In the genomic region with DNA sequence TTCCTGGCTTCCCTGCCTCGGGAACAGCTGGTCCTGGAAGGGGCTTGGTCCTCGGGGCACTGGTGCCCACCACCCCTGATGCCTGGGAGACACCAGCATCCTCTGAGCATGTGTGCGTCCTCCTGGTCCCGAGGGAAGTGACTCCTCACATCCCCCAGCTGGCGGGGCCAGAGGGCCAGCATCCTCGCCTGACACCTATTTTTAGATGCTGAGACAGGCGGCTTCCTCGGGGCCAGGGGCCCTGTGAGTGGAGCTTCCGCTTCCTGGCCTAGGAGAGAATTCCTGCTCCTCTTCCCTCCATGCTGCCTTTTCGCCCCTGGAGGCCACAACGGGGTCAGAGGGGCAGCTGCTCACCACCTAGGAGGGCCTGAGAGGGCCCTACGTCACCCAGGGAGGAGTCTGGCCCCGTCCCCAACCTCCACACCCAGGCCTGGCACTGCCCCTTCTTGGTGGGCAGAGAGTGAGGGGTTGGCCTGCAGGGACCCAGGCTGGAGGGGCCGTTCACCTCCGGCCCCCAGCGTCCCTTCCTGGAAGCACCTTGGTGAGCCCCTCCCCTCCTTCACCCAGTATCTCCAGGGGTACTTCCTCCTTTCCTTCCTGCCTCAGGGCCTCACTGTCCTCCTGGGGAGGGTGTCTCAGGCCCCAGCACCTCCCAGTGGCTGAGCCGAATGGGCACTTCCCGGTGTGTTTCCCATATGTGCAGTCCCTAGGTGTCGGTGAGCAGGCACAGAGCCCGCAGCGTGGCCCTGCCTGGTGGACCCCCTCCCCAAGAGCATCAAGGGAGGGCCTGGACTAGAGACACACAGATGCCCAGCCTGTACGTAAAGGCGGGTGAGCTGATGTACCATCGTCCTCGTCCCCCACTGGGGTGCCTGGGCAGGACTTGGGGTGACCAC, we compare ENCODE assay signal across 9 cellular contexts. TPM values are rescaled to one million over a fixed set of nuclear protein-coding genes. Genes with fewer than 3 reads are reported as not detected.
A peak's percentile ranks its signal among the peaks of the same experiment; 100 is the strongest.
DNase-seq lines count a peak whose midpoint lies in the region; ATAC-seq, FAIRE-seq and TF ChIP-seq lines count a peak whose summit lies in the region.
"Had no signal": no experiment of that assay in that cellular context is flagged by ENCODE, and none has a peak within 500 bp of the region (broad histone marks: within the 10 kb centered on the region; RNA-seq: fewer than 3 reads in every experiment).

No MANE protein-coding gene starts in this region.

- H3K9me3 Mint-ChIP-seq in naive B cell = peaks cover 0 to 1% (median 0%) of the 10 kb centered on the region in 7 donors

- H4K8ac ChIP-seq in H1 (ENCODE audit: extremely low read depth, insufficient read depth, low read length) = no peak overlapping the region; the same call in 1 of the 2 replicates

- H2AK5ac ChIP-seq in H1 (ENCODE audit: low read depth, low read length) = no peak overlapping the region

- peak overlapping the region; percentile 66; the same call in 1 of the 2 replicates for H2BK5ac ChIP-seq in H1 (ENCODE audit: low read depth, low read length)

- H3K4ac ChIP-seq in H1 (replicated peaks; ENCODE audit: insufficient read length, low read depth, low read length) = no peak overlapping the region

- no peak overlapping the region for H4K5ac ChIP-seq in H1 (ENCODE audit: insufficient read length, low read depth, low read length)

- no peak overlapping the region for H3K14ac ChIP-seq in H1 (ENCODE audit: insufficient read length)

- CTCF ChIA-PET in H1 (lab: Charles Lee; ENCODE audit: partially characterized antibody) = interaction anchor here (0.8 to 7.5 kb wide), 9 partner anchors 10 to 559 kb away, joined by 3 to 43 read pairs (median 3); partner anchors contain the start of gene TSSC4

- no peak overlapping the region for H2AFZ ChIP-seq in H1 (ENCODE audit: low read length)

- H3K4me1 ChIP-seq in H1 (replicated peaks in 1 of 4; ENCODE audit: control insufficient read depth in 3 of 4, insufficient read depth in 4 of 4, low read length in 3 of 4) = peaks cover 0 to 14% (median 4%) of the 10 kb centered on the region in 4 experiments; a peak in 5 of 7 replicates

- H3K4me2 ChIP-seq in H1 (ENCODE audit: insufficient read depth in 1 of 2, low read depth in 2 of 2, low read length in 2 of 2) = no peak overlapping the region

- no peak overlapping the region for H3K27ac ChIP-seq in H1 (ENCODE audit: low read depth, low read length)

- POLR2A ChIA-PET in H1 (lab: Charles Lee; ENCODE audit: partially characterized antibody) = interaction anchor here (0.6 to 1.7 kb wide), 6 partner anchors 9 to 45 kb away, joined by 3 to 7 read pairs (median 4); partner anchors contain the start of gene TSSC4

- TF ChIP-seq EP300 in H1 (IDR thresholded peaks at IDR 0.05; ENCODE audit: borderline replicate concordance in 1 of 2, low read depth in 2 of 2, low read length in 2 of 2) = no peak

- no peak for FAIRE-seq in H1 (lab: Jason Lieb, UNC)
- FAIRE-seq: RCC 7860 had no signal

- 0 out of 8 replicates have a peak, but pooled peaks cover 0 to 4% (median 0%) of the 10 kb centered on the region in 4 experiments for H3K36me3 ChIP-seq in H1 (ENCODE audit: control insufficient read depth in 2 of 4, insufficient read depth in 4 of 4, low read length in 3 of 4)

- H3K9ac ChIP-seq in H1 (replicated peaks in 1 of 4; ENCODE audit: extremely low read depth in 1 of 4, low read depth in 3 of 4, low read length in 3 of 4) = no peak overlapping the region

- H3K9me3 ChIP-seq in H1 (ENCODE audit: insufficient read depth in 2 of 2, low read depth in 1 of 2, low read length in 1 of 2) = no peaks in the 10 kb centered on the region

- H3K27me3 Mint-ChIP-seq in naive B cell = no peaks in the 10 kb centered on the region

- 88% methylated on average over 23 of the region's 25 CpGs; no CpG with 5 or more reads in 1 of the 2 experiments for WGBS in H1 (ENCODE audit: extremely low coverage in 1 of 2, insufficient coverage in 1 of 2, insufficient read length in 1 of 2, insufficient replicate concordance in 2 of 2, low coverage in 1 of 2, low lambda C conversion rate in 2 of 2, missing lambda C conversion rate in 1 of 2), 2 experiments

- no peak overlapping the region for H2BK15ac ChIP-seq in H1 (ENCODE audit: low read length)

- TF ChIP-seq RAD21 in H1 (IDR thresholded peaks at IDR 0.05 in 1 of 2, conservative IDR thresholded peaks at IDR 0.05 in 1 of 2; ENCODE audit: low read depth in 2 of 2, low read length in 2 of 2) = 0 out of 4 replicates have a peak, but pooled peaks of 1 of the 2 experiments have one; percentile 3

- no peak overlapping the region for H3K18ac ChIP-seq in H1 (ENCODE audit: extremely low read depth, low read length)

- no peak overlapping the region for H3K56ac ChIP-seq in H1 (replicated peaks; ENCODE audit: insufficient read length, low read depth, low read length)

- H3K4me3 Mint-ChIP-seq in naive B cell = peak overlapping the region; percentile 74 to 94 (median 84)

- peaks cover 31% of the 10 kb centered on the region for H3K79me1 ChIP-seq in H1 (ENCODE audit: low read depth, low read length)

- H3K4me3 ChIP-seq in H1 (ENCODE audit: extremely low read depth in 1 of 4, insufficient read depth in 2 of 4, low read depth in 3 of 4, low read length in 4 of 4) = no peak overlapping the region

- TF ChIP-seq POLR2A in H1 (IDR thresholded peaks at IDR 0.05; ENCODE audit: control extremely low read depth in 1 of 2, low read depth in 2 of 2, low read length in 2 of 2) = no peak

- no peak overlapping the region for H3K23ac ChIP-seq in H1 (ENCODE audit: insufficient read length)

- H3K36me3 Mint-ChIP-seq in naive B cell = no peaks in the 10 kb centered on the region

- H3K23me2 ChIP-seq in H1 (ENCODE audit: low read depth, low read length) = peaks cover 7% of the 10 kb centered on the region; the same call in 1 of the 2 replicates

- H3K79me2 ChIP-seq in H1 (ENCODE audit: control insufficient read depth in 1 of 2, insufficient read depth in 2 of 2, low read length in 2 of 2) = peaks cover 35 to 94% of the 10 kb centered on the region in 2 experiments; a peak in 3 of 4 replicates

- H2BK12ac ChIP-seq in H1 (ENCODE audit: low read depth, low read length) = no peak overlapping the region

- no peak for TF ChIP-seq CTCF in H1 (IDR thresholded peaks at IDR 0.05; ENCODE audit: control extremely low read depth in 1 of 3, insufficient read depth in 1 of 3, low read depth in 1 of 3, low read length in 3 of 3)

- peak overlapping the region; percentile 67 to 96 (median 88) for H3K27ac Mint-ChIP-seq in naive B cell

- H3K4me1 Mint-ChIP-seq in naive B cell = peaks cover 62 to 92% (median 91%) of the 10 kb centered on the region in 3 donors

- no peak overlapping the region for H2BK120ac ChIP-seq in H1 (replicated peaks; ENCODE audit: low read depth, low read length)

- H3K27me3 ChIP-seq in H1 (replicated peaks in 1 of 4; ENCODE audit: control insufficient read depth in 3 of 4, extremely low read depth in 1 of 4, insufficient read depth in 3 of 4, low read length in 3 of 4) = no peaks in the 10 kb centered on the region

- H4K20me1 ChIP-seq in H1 (replicated peaks in 1 of 2; ENCODE audit: control insufficient read depth in 1 of 2, insufficient read depth in 2 of 2, low read length in 2 of 2) = peaks cover 42 to 71% of the 10 kb centered on the region in 2 experiments

- H4K91ac ChIP-seq in H1 (replicated peaks; ENCODE audit: insufficient read length, low read length) = no peak overlapping the region

- H2BK20ac ChIP-seq in H1 (ENCODE audit: low read length) = no peak overlapping the region

- peak; percentile 71 for DNase-seq in AG08396 (ENCODE audit: low spot score)
- DNase-seq in LHCN-M2 (ENCODE audit: low read depth) = peak; percentile 91
- no peak for DNase-seq in H1 (ENCODE audit: low read depth in 1 of 2, low spot score in 2 of 2)
- no peak for DNase-seq in naive B cell
- no peak for DNase-seq in activated effector memory CD4-positive, alpha-beta T cell treated with anti-CD3 and anti-CD28 coated beads, Interleukin-2, amount 50 U/mL, for 16 hours
- DNase-seq in NCI-H226 = no peak
- DNase-seq in islet precursor cell = no peak

- ATAC-seq in naive B cell (ENCODE audit: low read depth in 2 of 2) = peak; percentile 15 to 16
- no peak for ATAC-seq in GM19455 (IDR thresholded peaks at IDR 0.05; ENCODE audit: unreplicated experiment)

TF ChIP-seq in H1, 55 proteins besides CTCF, POLR2A, EP300 and RAD21:
- no peak for TF ChIP-seq TAF7 (optimal IDR thresholded peaks at IDR 0.05; ENCODE audit: borderline replicate concordance, low read depth, low read length)
- TF ChIP-seq KDM5A (IDR thresholded peaks at IDR 0.05; ENCODE audit: low read length) = no peak

RNA-seq across cellular contexts. Expression of gene CD81, which starts 6.1 kb away (rescaled TPM):
- total RNA-seq in LHCN-M2 (2014; rRNA removed) = 265 and 305 TPM in 2 replicates
- polyA plus RNA-seq in LHCN-M2 (2012) = 692 TPM
- 238 and 240 TPM in 2 replicates for total RNA-seq in H1 (2021; fragmentation: NEBNext Ultra II Directional; extraction: Animal tissue kit (Norgen Biotek cat#: 25700))
- 309 and 386 TPM in 2 replicates for polyA plus RNA-seq in H1 (2011; rRNA removed)
- 189 TPM for polyA plus RNA-seq in H1 (2011; cell fraction: cytosol; rRNA removed)
- 205 TPM for polyA plus RNA-seq in H1 (2011; cell fraction: nucleus; rRNA removed)
- 237 to 356 TPM (median 324 TPM) in 4 replicates for polyA plus RNA-seq in H1 (2012, experiment 1 of 2)
- 408 TPM for polyA plus RNA-seq in H1 (2012, experiment 2 of 2)
- 299 TPM for polyA plus RNA-seq in H1 (2013, experiment 1 of 2)
- 331 TPM for polyA plus RNA-seq in H1 (2013, experiment 2 of 2)
- polyA minus RNA-seq in H1 (2011; rRNA and poly(A)+ RNA removed) = 242 and 320 TPM in 2 replicates
- 169 TPM for polyA minus RNA-seq in H1 (2011; cell fraction: cytosol; rRNA and poly(A)+ RNA removed)
- 74.6 TPM for polyA minus RNA-seq in H1 (2011; cell fraction: nucleus; rRNA and poly(A)+ RNA removed)
- polyA plus RNA-seq in naive B cell (ENCODE audit: low read depth in 6 of 6) = 100 to 1,000 TPM; 110 to 279 (median 240) TPM

RNA-seq across cellular contexts. Expression of gene TSSC4, which starts 17.4 kb away (rescaled TPM):
- 51.6 and 61.5 TPM in 2 replicates for total RNA-seq in LHCN-M2 (2014; rRNA removed)
- 48.9 TPM for polyA plus RNA-seq in LHCN-M2 (2012)
- 39.3 and 44.3 TPM in 2 replicates for total RNA-seq in H1 (2021; fragmentation: NEBNext Ultra II Directional; extraction: Animal tissue kit (Norgen Biotek cat#: 25700))
- polyA plus RNA-seq in H1 (2011; rRNA removed) = 34.0 and 49.6 TPM in 2 replicates
- 36.2 TPM for polyA plus RNA-seq in H1 (2011; cell fraction: cytosol; rRNA removed)
- polyA plus RNA-seq in H1 (2011; cell fraction: nucleus; rRNA removed) = 40.4 TPM
- polyA plus RNA-seq in H1 (2012, experiment 1 of 2) = 25.9 to 42.8 TPM (median 40.6 TPM) in 4 replicates
- polyA plus RNA-seq in H1 (2012, experiment 2 of 2) = 24.6 TPM
- polyA plus RNA-seq in H1 (2013, experiment 1 of 2) = 53.6 TPM
- 49.6 TPM for polyA plus RNA-seq in H1 (2013, experiment 2 of 2)
- polyA minus RNA-seq in H1 (2011; rRNA and poly(A)+ RNA removed) = 16.0 and 16.2 TPM in 2 replicates
- polyA minus RNA-seq in H1 (2011; cell fraction: cytosol; rRNA and poly(A)+ RNA removed) = 19.6 TPM
- 38.7 TPM for polyA minus RNA-seq in H1 (2011; cell fraction: nucleus; rRNA and poly(A)+ RNA removed)
- polyA plus RNA-seq in naive B cell (ENCODE audit: low read depth in 6 of 6) = 10 to 100 TPM; 54.7 to 76.0 (median 67.9) TPM

Comparison
In these comparisons a context has a peak if more than half of its experiments do, and no peak if none do; other contexts are left out.
1. DNase-seq: peak in AG08396 (single experiment) and LHCN-M2 (single experiment); none in H1 (0 of 2), naive B cell (single experiment), activated effector memory CD4-positive, alpha-beta T cell treated with anti-CD3 and anti-CD28 coated beads, Interleukin-2, amount 50 U/mL, for 16 hours (single experiment), NCI-H226 (single experiment) and islet precursor cell (single experiment).